ENCODE assay signal across 8 cellular contexts in the genomic region with DNA sequence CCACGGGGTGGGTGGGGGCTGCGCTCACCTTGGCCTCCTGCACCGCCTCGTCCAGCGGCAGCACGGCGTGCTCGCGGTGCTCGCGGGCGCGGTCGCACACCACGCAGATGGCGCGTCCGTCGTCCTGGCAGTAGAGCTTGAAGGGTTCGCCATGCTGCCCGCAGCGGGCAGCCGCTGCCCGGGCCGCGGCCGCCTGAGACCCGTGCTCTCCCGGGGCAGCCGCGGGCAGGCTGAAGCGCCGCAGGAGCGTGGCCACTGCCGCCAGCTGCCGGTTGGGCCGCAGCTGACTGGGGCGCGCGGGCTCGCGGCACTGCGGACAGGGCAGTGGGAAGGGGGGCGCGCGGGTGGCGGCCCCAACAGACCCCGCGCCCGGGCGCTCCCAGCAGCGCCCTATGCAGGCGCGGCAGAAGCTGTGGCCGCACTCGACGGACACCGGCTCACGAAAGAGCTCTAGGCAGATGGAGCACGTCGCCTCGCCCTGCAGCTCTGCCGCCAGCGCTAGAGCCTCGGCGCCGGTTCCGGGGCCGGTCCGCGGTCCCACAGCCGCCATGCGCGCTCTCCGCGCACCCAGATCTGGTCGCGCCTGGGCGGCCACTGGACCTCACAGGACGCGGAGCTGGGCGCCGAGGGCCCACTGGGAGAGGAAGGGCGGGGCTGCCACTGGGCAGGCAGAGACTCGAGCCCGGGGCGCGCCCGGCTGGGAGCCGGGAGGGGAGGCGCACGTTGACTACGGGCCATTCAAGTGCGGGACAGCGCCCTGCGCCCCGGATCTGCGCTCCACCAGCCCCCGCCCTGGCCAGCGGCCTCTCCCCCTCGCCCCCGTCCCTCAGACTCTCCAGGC. TPM values are rescaled to one million over a fixed set of nuclear protein-coding genes. Genes with fewer than 3 reads are reported as not detected.
DNase-seq lines count a peak whose midpoint lies in the region; ATAC-seq and TF ChIP-seq lines count a peak whose summit lies in the region.

A gene (minus strand): TSS at position 636 of the 841 bp plus-strand sequence. CDS start 86 bp downstream, at position 550.

- no CpG with 5 or more reads among the region's 102 CpGs for WGBS in neuronal stem cell (ENCODE audit: extremely low coverage in 2 of 2, insufficient read length in 2 of 2, insufficient replicate concordance in 1 of 2), 2 donors

- in situ Hi-C loops in GM13977 (cut with MboI; ENCODE audit: low pct_unique_long_range_greater_than_20kb, low sequenced_read_pairs, unreplicated experiment), result no loop called here

- H3K23ac ChIP-seq in neuronal stem cell (ENCODE audit: low read depth, low read length, poor library complexity), result peak within 1 kb of the TSS; percentile 55

- H3K36me3 ChIP-seq in neuronal stem cell (replicated peaks in 1 of 2; ENCODE audit: control insufficient read depth in 2 of 2, insufficient read depth in 2 of 2, low read length in 2 of 2), result no peaks in the 10 kb centered on the region

- H3K4ac ChIP-seq in neuronal stem cell (ENCODE audit: low read length), result no peak within 1 kb of the TSS

- no peak within 1 kb of the TSS for H2BK12ac ChIP-seq in neuronal stem cell (ENCODE audit: low read length)

- no peak within 1 kb of the TSS for H2BK15ac ChIP-seq in neuronal stem cell (ENCODE audit: low read length)

- H3K27ac ChIP-seq in VCaP (peak within 1 kb of the TSS; percentile 81), neuronal stem cell (replicated peaks; ENCODE audit: low read length) (no peak within 1 kb of the TSS)

- H4K8ac ChIP-seq in neuronal stem cell (ENCODE audit: low read depth, low read length), result no peak within 1 kb of the TSS

- ATAC-seq in GM19467 (IDR thresholded peaks at IDR 0.05; ENCODE audit: unreplicated experiment), result no peak

- H2AFZ ChIP-seq in neuronal stem cell (ENCODE audit: low read length), result peak within 1 kb of the TSS; percentile 87

- H3K4me1 ChIP-seq in neuronal stem cell (ENCODE audit: control insufficient read depth in 2 of 2, insufficient read depth in 1 of 2, low read depth in 1 of 2, low read length in 2 of 2), result peaks cover 4 to 5% of the 10 kb centered on the region in 2 donors

- H2BK120ac ChIP-seq in neuronal stem cell (ENCODE audit: low read depth, low read length), result no peak within 1 kb of the TSS

- TF ChIP-seq CTCF in GM13977 (IDR thresholded peaks at IDR 0.05; ENCODE audit: extremely low read depth, insufficient read depth, missing control alignments) (no peak), VCaP (conservative IDR thresholded peaks at IDR 0.05) (no peak), fibroblast of mammary gland (conservative IDR thresholded peaks at IDR 0.05; ENCODE audit: control insufficient read depth, insufficient read depth, low read depth, low read length) (no peak)

- H3K9ac ChIP-seq in neuronal stem cell (ENCODE audit: low read depth, low read length, poor library complexity), result peak within 1 kb of the TSS; percentile 86

- peak within 1 kb of the TSS; percentile 90 for H3K18ac ChIP-seq in neuronal stem cell (ENCODE audit: low read length)

- peak; percentile 66 for DNase-seq in GM13977 (ENCODE audit: low spot score)
- peak; percentile 39 for DNase-seq in fibroblast of mammary gland (ENCODE audit: low read depth)
- no peak for DNase-seq in neuronal stem cell (ENCODE audit: low spot score)
- no peak for DNase-seq in SHP77 (lab: John Stamatoyannopoulos, UW)
- DNase-seq in HuH-7 (ENCODE audit: low spot score), result no peak
- no peak for DNase-seq in activated effector memory CD4-positive, alpha-beta T cell treated with anti-CD3 and anti-CD28 coated beads, Interleukin-2, amount 50 U/mL, for 16 hours

- no peaks in the 10 kb centered on the region for H3K9me3 ChIP-seq in neuronal stem cell (replicated peaks in 1 of 2; ENCODE audit: control insufficient read depth in 2 of 2, insufficient read depth in 1 of 2, low read depth in 1 of 2, low read length in 2 of 2)

- no peak within 1 kb of the TSS for H2BK5ac ChIP-seq in neuronal stem cell (ENCODE audit: low read length)

- H3K4me2 ChIP-seq in neuronal stem cell (ENCODE audit: insufficient read depth, low read length, poor library complexity, severe bottlenecking), result peak within 1 kb of the TSS; percentile 93

- H3K4me3 ChIP-seq in fibroblast of mammary gland (ENCODE audit: control insufficient read depth, low read depth, low read length) (peak within 1 kb of the TSS; percentile 66), neuronal stem cell (ENCODE audit: low read length in 2 of 2) (peak within 1 kb of the TSS; percentile 59 to 80)

- H3K14ac ChIP-seq in neuronal stem cell (ENCODE audit: low read length), result peak within 1 kb of the TSS; percentile 38

- no peak within 1 kb of the TSS for H4K91ac ChIP-seq in neuronal stem cell (ENCODE audit: low read depth, low read length, poor library complexity)

- H3K27me3 ChIP-seq in neuronal stem cell (ENCODE audit: control insufficient read depth in 3 of 3, insufficient read depth in 3 of 3, low read depth in 1 of 3, low read length in 3 of 3), result peaks cover 14 to 54% (median 42%) of the 10 kb centered on the region in 3 experiments

- H3K79me1 ChIP-seq in neuronal stem cell (ENCODE audit: low read depth, low read length), result no peaks in the 10 kb centered on the region

- H2AK5ac ChIP-seq in neuronal stem cell (ENCODE audit: low read depth, low read length), result no peak within 1 kb of the TSS

RNA-seq across cellular contexts. Expression of the gene that starts here (rescaled TPM):
- polyA plus RNA-seq in neuronal stem cell (2013, experiment 1 of 2), result 0.28 TPM
- polyA plus RNA-seq in neuronal stem cell (2013, experiment 2 of 2), result 0.28 TPM

Comparison
In these comparisons a context has a peak if more than half of its experiments do, and no peak if none do; other contexts are left out.
1. DNase-seq: peak in GM13977 (single experiment) and fibroblast of mammary gland (single experiment); none in neuronal stem cell (single experiment), SHP77 (0 of 2), HuH-7 (single experiment) and activated effector memory CD4-positive, alpha-beta T cell treated with anti-CD3 and anti-CD28 coated beads, Interleukin-2, amount 50 U/mL, for 16 hours (single experiment).